In genomic region chr22:17158568-17159503, GRCh38 we compare ENCODE assay signal across 8 cellular contexts. TPM values are rescaled to one million over a fixed set of nuclear protein-coding genes. Genes with fewer than 3 reads are reported as not detected.
DNase-seq lines count a peak whose midpoint lies in the region; ATAC-seq lines count a peak whose summit lies in the region.

Gene HDHD5, minus strand, starts transcription at chr22:17159277. Its CDS starts 26 bp downstream, at chr22:17159251.

- H3K36me3 Mint-ChIP-seq in naive thymus-derived CD4-positive, alpha-beta T cell, result peaks cover 0 to 9% (median 4%) of the 10 kb centered on the region in 5 donors
- peaks cover 26% of the 10 kb centered on the region for H3K36me3 Mint-ChIP-seq in stimulated activated effector memory CD8-positive, alpha-beta T cell treated with anti-CD3 and anti-CD28 coated beads, Interleukin-12 subunit alpha, Interleukin-12 subunit beta, amount 100 ng/mL, for 72 hours

- H3K27ac ChIP-seq in KOPT-K1 (ENCODE audit: low read depth, low read length, poor library complexity, severe bottlenecking), result peak within 1 kb of the TSS; percentile 75
- H3K27ac ChIP-seq in naive thymus-derived CD4-positive, alpha-beta T cell (ENCODE audit: low read depth, low read length), result peak within 1 kb of the TSS; percentile 79

- ATAC-seq in GM21737 (IDR thresholded peaks at IDR 0.05; ENCODE audit: unreplicated experiment), result peak; percentile 71
- peak; percentile 96 for ATAC-seq in naive thymus-derived CD4-positive, alpha-beta T cell
- ATAC-seq in stimulated activated effector memory CD8-positive, alpha-beta T cell treated with anti-CD3 and anti-CD28 coated beads, Interleukin-12 subunit alpha, Interleukin-12 subunit beta, amount 100 ng/mL, for 72 hours, result peak; percentile 91

- H3K4me3 ChIP-seq in naive thymus-derived CD4-positive, alpha-beta T cell (ENCODE audit: low read length), result peak within 1 kb of the TSS; percentile 79

- intact Hi-C loops in naive thymus-derived CD4-positive, alpha-beta T cell (cut with micrococcal nuclease), result loop anchor here (1.0 to 5.0 kb wide), 9 partner anchors 12 to 918 kb away; partner anchors contain the start of genes ATP6V1E1 (in 2 of the 2), IL17RA (in 2 of the 2), ADA2 (in 1 of the 2) and PEX26 (in 1 of the 2)

- H3K27me3 Mint-ChIP-seq in naive thymus-derived CD4-positive, alpha-beta T cell, result no peaks in the 10 kb centered on the region

- peak within 1 kb of the TSS in 8 of 9 donors; percentile 36 to 88 (median 76) for H3K27ac Mint-ChIP-seq in naive thymus-derived CD4-positive, alpha-beta T cell
- H3K27ac Mint-ChIP-seq in stimulated activated effector memory CD8-positive, alpha-beta T cell treated with anti-CD3 and anti-CD28 coated beads, Interleukin-12 subunit alpha, Interleukin-12 subunit beta, amount 100 ng/mL, for 72 hours, result peak within 1 kb of the TSS; percentile 87

- peaks cover 18 to 26% of the 10 kb centered on the region in 2 donors for H3K4me1 ChIP-seq in naive thymus-derived CD4-positive, alpha-beta T cell (ENCODE audit: control insufficient read depth in 2 of 2, insufficient read depth in 2 of 2, low read length in 2 of 2)

- no peaks in the 10 kb centered on the region for H3K9me3 Mint-ChIP-seq in naive thymus-derived CD4-positive, alpha-beta T cell
- H3K9me3 Mint-ChIP-seq in stimulated activated effector memory CD8-positive, alpha-beta T cell treated with anti-CD3 and anti-CD28 coated beads, Interleukin-12 subunit alpha, Interleukin-12 subunit beta, amount 100 ng/mL, for 72 hours, result no peaks in the 10 kb centered on the region

- POLR2A ChIA-PET in naive thymus-derived CD4-positive, alpha-beta T cell (lab: Charles Lee), result interaction anchor here (0.7 to 2.3 kb wide), 9 partner anchors 8 to 346 kb away, joined by 3 to 7 read pairs (median 4); no protein-coding TSS in a partner anchor

- CTCF ChIA-PET in naive thymus-derived CD4-positive, alpha-beta T cell (lab: Charles Lee), result interaction anchor here (0.8 to 1.6 kb wide), 4 partner anchors 10 to 84 kb away, joined by 3 to 9 read pairs (median 4); no protein-coding TSS in a partner anchor

- peaks cover 18 to 48% (median 36%) of the 10 kb centered on the region in 7 donors for H3K4me1 Mint-ChIP-seq in naive thymus-derived CD4-positive, alpha-beta T cell
- peaks cover 15% of the 10 kb centered on the region for H3K4me1 Mint-ChIP-seq in stimulated activated effector memory CD8-positive, alpha-beta T cell treated with anti-CD3 and anti-CD28 coated beads, Interleukin-12 subunit alpha, Interleukin-12 subunit beta, amount 100 ng/mL, for 72 hours

- H3K4me3 Mint-ChIP-seq in naive thymus-derived CD4-positive, alpha-beta T cell, result peak within 1 kb of the TSS; percentile 80 to 91 (median 88)
- peak within 1 kb of the TSS; percentile 79 for H3K4me3 Mint-ChIP-seq in stimulated activated effector memory CD8-positive, alpha-beta T cell treated with anti-CD3 and anti-CD28 coated beads, Interleukin-12 subunit alpha, Interleukin-12 subunit beta, amount 100 ng/mL, for 72 hours

- no peaks in the 10 kb centered on the region for H3K27me3 ChIP-seq in naive thymus-derived CD4-positive, alpha-beta T cell (ENCODE audit: control insufficient read depth in 2 of 2, insufficient read depth in 2 of 2, low read length in 2 of 2)

- DNase-seq in DMS153 treated with DMSO at 0.1 percent for 48 hours (lab: John Stamatoyannopoulos, UW; ENCODE audit: unreplicated experiment) (peak; percentile 63), RKO (ENCODE audit: low spot score) (peak; percentile 89), fibroblast of gingiva (ENCODE audit: low read depth) (peak; percentile 86)
- peak; percentile 78 to 82 for DNase-seq in activated T-helper 1 cell treated with anti-CD3 and anti-CD28 coated beads, Interleukin-2, amount 50 U/mL, for 16 hours (ENCODE audit: low read depth in 1 of 2, low spot score in 1 of 2)
- peak; percentile 71 to 87 (median 84) for DNase-seq in naive thymus-derived CD4-positive, alpha-beta T cell
- peak; percentile 77 to 89 for DNase-seq in stimulated activated effector memory CD8-positive, alpha-beta T cell treated with anti-CD3 and anti-CD28 coated beads, Interleukin-12 subunit alpha, Interleukin-12 subunit beta, amount 100 ng/mL, for 72 hours (ENCODE audit: low spot score in 2 of 2)

- peaks cover 17% of the 10 kb centered on the region for H3K36me3 ChIP-seq in KOPT-K1 (ENCODE audit: insufficient read depth, low read length)
- H3K36me3 ChIP-seq in naive thymus-derived CD4-positive, alpha-beta T cell (ENCODE audit: control insufficient read depth in 2 of 3, insufficient read depth in 3 of 3, low read length in 3 of 3), result peaks cover 0 to 5% (median 0%) of the 10 kb centered on the region in 3 experiments

- H3K9me3 ChIP-seq in KOPT-K1 (ENCODE audit: insufficient read depth, low read length, poor library complexity, severe bottlenecking), result no peaks in the 10 kb centered on the region
- no peaks in the 10 kb centered on the region for H3K9me3 ChIP-seq in naive thymus-derived CD4-positive, alpha-beta T cell (ENCODE audit: control insufficient read depth in 2 of 3, low read length in 3 of 3)

RNA-seq across cellular contexts. Expression of gene HDHD5, which starts in this region (rescaled TPM):
- total RNA-seq in naive thymus-derived CD4-positive, alpha-beta T cell, result 10 to 100 TPM; 18.8 to 50.9 (median 26.2) TPM
- polyA plus RNA-seq in naive thymus-derived CD4-positive, alpha-beta T cell, result 10 to 100 TPM; 67.5 to 78.7 TPM

Comparison
In these comparisons a context has a peak if more than half of its experiments do, and no peak if none do; other contexts are left out.
1. Peak in every context shown above with its lines: DNase-seq, ATAC-seq, H3K4me3 ChIP-seq and H3K27ac ChIP-seq.